8 cellular contexts compared by ENCODE assay signal in genomic region chr2:76197842-76198448, GRCh38.
DNase-seq lines count a peak whose midpoint lies in the region; ATAC-seq and TF ChIP-seq lines count a peak whose summit lies in the region.

No MANE protein-coding gene starts in this region.

- TF ChIP-seq CTCF in RWPE2 (IDR thresholded peaks at IDR 0.05; ENCODE audit: poor library complexity, severe bottlenecking) (peak; percentile 77), lung (IDR thresholded peaks at IDR 0.05; ENCODE audit: control extremely low read depth, extremely low read depth) (peak; percentile 4), testis (IDR thresholded peaks at IDR 0.05) (peak; percentile 63 to 85 (median 64))

- H3K4me3 ChIP-seq in RWPE2 (ENCODE audit: severe bottlenecking) = no peak overlapping the region
- no peak overlapping the region for H3K4me3 ChIP-seq in lung
- no peak overlapping the region for H3K4me3 ChIP-seq in testis

- H3K36me3 ChIP-seq in RWPE2 (ENCODE audit: low read depth) = no peaks in the 10 kb centered on the region
- no peaks in the 10 kb centered on the region for H3K36me3 ChIP-seq in lung (ENCODE audit: control insufficient read depth in 2 of 2, insufficient read depth in 2 of 2, low read length in 2 of 2)
- no peaks in the 10 kb centered on the region for H3K36me3 ChIP-seq in testis (ENCODE audit: low read depth, missing control alignments)

- H3K9me3 ChIP-seq in RWPE2 (ENCODE audit: severe bottlenecking) (no peaks in the 10 kb centered on the region), lung (ENCODE audit: control insufficient read depth in 2 of 2, insufficient read depth in 1 of 2, low read length in 1 of 2) (peaks cover 0 to 4% of the 10 kb centered on the region in 2 donors), testis (no peaks in the 10 kb centered on the region)

- WGBS in lung, 2 donors = 22 to 24% methylated on average over 7 of the region's 7 CpGs
- WGBS in testis, 2 donors = 19 to 23% methylated on average over 7 of the region's 7 CpGs

- no peak for TF ChIP-seq POLR2A in testis (IDR thresholded peaks at IDR 0.05)

- DNase-seq in COLO668 (lab: John Stamatoyannopoulos, UW; ENCODE audit: unreplicated experiment) (peak; percentile 71), RWPE2 (ENCODE audit: low spot score) (no peak), cerebellar cortex (ENCODE audit: low spot score) (peak; percentile 49), lung (ENCODE audit: low spot score) (peak; percentile 65), testis (peak; percentile 89), GDM1 (lab: John Stamatoyannopoulos, UW) (no peak)

- ATAC-seq in GM18511 (IDR thresholded peaks at IDR 0.05; ENCODE audit: unreplicated experiment) (peak; percentile 82), HG03575 (IDR thresholded peaks at IDR 0.05; ENCODE audit: extremely low read depth, insufficient number of reproducible peaks, low FRiP score, unreplicated experiment) (peak; percentile 52), RWPE2 (ENCODE audit: low read depth) (no peak), lung (ENCODE audit: insufficient read depth, low FRiP score) (no peak)

- no peak overlapping the region for H3K27ac ChIP-seq in RWPE2 (ENCODE audit: poor library complexity, severe bottlenecking)
- no peak overlapping the region for H3K27ac ChIP-seq in lung (ENCODE audit: low read depth in 1 of 2, low read length in 1 of 2)
- H3K27ac ChIP-seq in testis = no peak overlapping the region

- intact Hi-C loops in testis (cut with DNase I; ENCODE audit: low total_unique reads) = no loop called here

- H3K4me1 ChIP-seq in RWPE2 (ENCODE audit: insufficient read depth, poor library complexity, severe bottlenecking) = no peaks in the 10 kb centered on the region
- no peaks in the 10 kb centered on the region for H3K4me1 ChIP-seq in lung (ENCODE audit: control insufficient read depth in 2 of 2, insufficient read depth in 2 of 2, low read length in 2 of 2)
- H3K4me1 ChIP-seq in testis = no peaks in the 10 kb centered on the region

- H3K27me3 ChIP-seq in RWPE2 (ENCODE audit: insufficient read depth, poor library complexity, severe bottlenecking) = peaks cover 3% of the 10 kb centered on the region
- no peaks in the 10 kb centered on the region for H3K27me3 ChIP-seq in lung (ENCODE audit: control insufficient read depth, insufficient read depth)
- H3K27me3 ChIP-seq in testis = no peaks in the 10 kb centered on the region

Comparison
In these comparisons a context has a peak if more than half of its experiments do, and no peak if none do; other contexts are left out.
1. DNase-seq: peak in COLO668 (single experiment), cerebellar cortex (single experiment), lung (single experiment) and testis (single experiment); none in RWPE2 (single experiment) and GDM1 (single experiment).
2. ATAC-seq: peak in GM18511 (single experiment) and HG03575 (single experiment); none in RWPE2 (single experiment) and lung (single experiment).
3. CTCF ChIP-seq: peak in every context shown above with its lines; median percentile 77 in RWPE2; 64 in testis; 4 in lung.